In the genomic region with DNA sequence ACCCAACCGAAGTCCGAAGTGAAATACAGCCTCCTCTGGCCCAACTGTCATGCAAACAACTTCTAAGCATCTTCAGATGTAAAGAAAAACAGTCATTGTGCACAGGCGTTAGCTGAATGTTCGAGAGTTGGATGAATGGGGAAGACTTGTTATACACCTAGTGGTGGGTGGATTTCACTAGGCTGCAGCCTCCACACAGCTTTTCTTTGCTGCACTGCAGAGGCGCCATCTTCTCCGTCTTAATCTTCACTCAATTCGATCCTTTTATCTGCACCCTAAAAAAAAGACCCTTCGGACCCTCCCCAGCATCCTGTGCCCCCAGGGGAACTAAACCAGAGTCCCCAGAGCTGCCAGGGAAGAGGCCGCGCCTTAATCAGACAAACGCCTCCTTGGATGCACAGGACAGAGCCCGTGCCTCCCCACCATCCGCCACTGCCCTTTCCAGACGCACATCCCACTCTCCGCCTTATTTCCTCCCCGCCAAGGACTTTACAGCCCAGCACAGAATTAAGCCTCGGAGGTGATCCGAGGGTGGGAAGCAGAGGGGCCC, we compare ENCODE assay signal across 8 cellular contexts. TPM values are rescaled to one million over a fixed set of nuclear protein-coding genes. Genes with fewer than 3 reads are reported as not detected.
A peak's percentile ranks its signal among the peaks of the same experiment; 100 is the strongest.
DNase-seq lines count a peak whose midpoint lies in the region; ATAC-seq and TF ChIP-seq lines count a peak whose summit lies in the region.

No MANE protein-coding gene starts in this region.

- H3K4me3 Mint-ChIP-seq in activated T-cell treated with anti-CD3 and anti-CD28 coated beads, Interleukin-2, amount 50 U/mL, for 24 hours, result peak overlapping the region; percentile 92
- peak overlapping the region; percentile 91 to 99 (median 96) for H3K4me3 Mint-ChIP-seq in naive B cell

- H3K9me3 Mint-ChIP-seq in activated T-cell treated with anti-CD3 and anti-CD28 coated beads, Interleukin-2, amount 50 U/mL, for 24 hours, result no peaks in the 10 kb centered on the region
- no peaks in the 10 kb centered on the region for H3K9me3 Mint-ChIP-seq in naive B cell

- no peaks in the 10 kb centered on the region for H3K27me3 ChIP-seq in fibroblast of lung (ENCODE audit: control insufficient read depth, insufficient read depth, low read length)

- no peaks in the 10 kb centered on the region for H3K9me3 ChIP-seq in fibroblast of lung (ENCODE audit: control insufficient read depth, insufficient read depth, low read depth, low read length)

- peak overlapping the region; percentile 97 for H3K4me2 ChIP-seq in fibroblast of lung (ENCODE audit: extremely low read depth, insufficient read depth, low read length)

- peak overlapping the region; percentile 72 for H2AFZ ChIP-seq in fibroblast of lung (ENCODE audit: low read length)

- peaks cover 61% of the 10 kb centered on the region for H3K79me2 ChIP-seq in fibroblast of lung (ENCODE audit: control insufficient read depth, insufficient read depth, low read length)

- H3K27ac ChIP-seq in fibroblast of lung (ENCODE audit: insufficient read depth, low read length) (peak overlapping the region; percentile 83), substantia nigra (ENCODE audit: low read depth, low read length, poor library complexity, severe bottlenecking) (peak overlapping the region; percentile 94)

- peak overlapping the region; percentile 82 for H3K9ac ChIP-seq in fibroblast of lung (ENCODE audit: insufficient read depth, low read length)

- ATAC-seq in GM18909 (IDR thresholded peaks at IDR 0.05; ENCODE audit: poor library complexity, unreplicated experiment), result peak; percentile 51
- peak; percentile 38 for ATAC-seq in HG03457 (IDR thresholded peaks at IDR 0.05; ENCODE audit: unreplicated experiment)
- ATAC-seq in naive B cell (ENCODE audit: low read depth in 2 of 2), result peak; percentile 48 to 59

- H3K4me3 ChIP-seq in fibroblast of lung (replicated peaks in 1 of 4; ENCODE audit: control extremely low read depth in 1 of 4, insufficient read depth in 1 of 4, low read depth in 3 of 4, low read length in 4 of 4), result peak overlapping the region; percentile 78 to 97 (median 88)

- H3K4me1 Mint-ChIP-seq in activated T-cell treated with anti-CD3 and anti-CD28 coated beads, Interleukin-2, amount 50 U/mL, for 24 hours (ENCODE audit: low read depth), result peaks cover 33% of the 10 kb centered on the region
- H3K4me1 Mint-ChIP-seq in naive B cell, result peaks cover 4 to 34% (median 17%) of the 10 kb centered on the region in 3 donors

- peaks cover 16% of the 10 kb centered on the region for H3K4me1 ChIP-seq in fibroblast of lung (ENCODE audit: control insufficient read depth, extremely low read depth, insufficient read depth, low read length)

- DNase-seq in AG09319 (ENCODE audit: extremely low read depth, low read depth) (no peak), NCI-H526 treated with DMSO at 0.1 percent for 48 hours (lab: John Stamatoyannopoulos, UW) (peak; percentile 68), fibroblast of lung (ENCODE audit: low read depth in 2 of 2) (peak; percentile 72 to 77), naive B cell (peak; percentile 53), substantia nigra (lab: John Stamatoyannopoulos, UW) (peak in 39 of 49 donors; percentile 8 to 91 (median 55))
- DNase-seq in activated T-cell treated with anti-CD3 and anti-CD28 coated beads, Interleukin-2, amount 50 U/mL, for 24 hours, result peak; percentile 70

- H3K36me3 Mint-ChIP-seq in activated T-cell treated with anti-CD3 and anti-CD28 coated beads, Interleukin-2, amount 50 U/mL, for 24 hours (ENCODE audit: low read depth), result peaks cover 13% of the 10 kb centered on the region
- H3K36me3 Mint-ChIP-seq in naive B cell, result no peaks in the 10 kb centered on the region

- peak; percentile 43 for TF ChIP-seq CTCF in AG09319 (IDR thresholded peaks at IDR 0.05; ENCODE audit: low read depth, low read length)
- peak; percentile 44 to 63 for TF ChIP-seq CTCF in fibroblast of lung (conservative IDR thresholded peaks at IDR 0.05 in 1 of 2, IDR thresholded peaks at IDR 0.05 in 1 of 2; ENCODE audit: low read depth in 1 of 2, low read length in 2 of 2)

- peaks cover 2% of the 10 kb centered on the region for H4K20me1 ChIP-seq in fibroblast of lung (ENCODE audit: control insufficient read depth, extremely low read depth, insufficient read depth, low read length)

- peaks cover 12% of the 10 kb centered on the region for H3K27me3 Mint-ChIP-seq in activated T-cell treated with anti-CD3 and anti-CD28 coated beads, Interleukin-2, amount 50 U/mL, for 24 hours
- H3K27me3 Mint-ChIP-seq in naive B cell, result peaks cover 4 to 15% (median 6%) of the 10 kb centered on the region in 3 donors

- H3K27ac Mint-ChIP-seq in activated T-cell treated with anti-CD3 and anti-CD28 coated beads, Interleukin-2, amount 50 U/mL, for 24 hours, result peak overlapping the region; percentile 73
- H3K27ac Mint-ChIP-seq in naive B cell, result peak overlapping the region in 5 of 6 donors; percentile 61 to 96 (median 86)

- H3K36me3 ChIP-seq in fibroblast of lung (ENCODE audit: control insufficient read depth, insufficient read depth, low read length), result no peaks in the 10 kb centered on the region

RNA-seq across cellular contexts. Expression of gene APP, which starts 1.4 kb away (rescaled TPM):
- 569 and 633 TPM in 2 replicates for total RNA-seq in fibroblast of lung
- 828 and 1,088 TPM in 2 replicates for polyA plus RNA-seq in fibroblast of lung
- 433 and 638 TPM in 2 replicates for polyA plus RNA-seq in fibroblast of lung (2012)
- 281 and 375 TPM in 2 replicates for polyA minus RNA-seq in fibroblast of lung (ENCODE audit: low replicate concordance)
- polyA plus RNA-seq in naive B cell (ENCODE audit: low read depth in 6 of 6), result 10 to 100 TPM; 20.0 to 40.2 (median 30.7) TPM

Comparison
In these comparisons a context has a peak if more than half of its experiments do, and no peak if none do; other contexts are left out.
1. RNA of gene APP, which starts 1.4 kb away (polyA plus RNA-seq): 433 to 1,088 TPM in fibroblast of lung; 20.0 to 40.2 TPM in naive B cell; every median in the first group is over 10 times any median in the second.
2. Peak in every context shown above with its lines, with median percentiles within 50 percentile points of each other: ATAC-seq.